In the genomic region with DNA sequence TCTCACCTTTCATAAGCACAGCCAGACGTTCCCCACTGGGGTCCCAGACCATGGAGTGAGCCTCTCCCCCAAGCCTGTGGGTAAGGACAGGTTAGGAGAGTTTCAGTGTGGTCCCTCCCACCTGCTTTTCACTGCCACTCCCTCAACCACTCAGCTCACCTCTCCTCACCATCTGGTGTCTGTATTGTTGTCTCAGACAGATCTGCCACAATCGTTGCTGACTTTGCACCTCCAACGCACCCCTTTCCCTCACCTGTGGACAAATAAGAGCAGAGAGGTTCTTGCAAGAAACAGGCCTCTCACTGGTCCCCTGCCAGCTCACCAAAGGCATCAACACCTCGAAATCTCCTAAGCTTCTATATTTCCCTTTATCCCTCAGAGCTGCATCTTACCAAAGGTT, we compare ENCODE assay signal across 1 cellular context.
TF ChIP-seq lines count a peak whose summit lies in the region.

No MANE protein-coding gene starts in this region.

TF ChIP-seq in HepG2, 621 proteins besides CTCF, POLR2A, EP300 and RAD21:
- TF ChIP-seq, protein P1, sequence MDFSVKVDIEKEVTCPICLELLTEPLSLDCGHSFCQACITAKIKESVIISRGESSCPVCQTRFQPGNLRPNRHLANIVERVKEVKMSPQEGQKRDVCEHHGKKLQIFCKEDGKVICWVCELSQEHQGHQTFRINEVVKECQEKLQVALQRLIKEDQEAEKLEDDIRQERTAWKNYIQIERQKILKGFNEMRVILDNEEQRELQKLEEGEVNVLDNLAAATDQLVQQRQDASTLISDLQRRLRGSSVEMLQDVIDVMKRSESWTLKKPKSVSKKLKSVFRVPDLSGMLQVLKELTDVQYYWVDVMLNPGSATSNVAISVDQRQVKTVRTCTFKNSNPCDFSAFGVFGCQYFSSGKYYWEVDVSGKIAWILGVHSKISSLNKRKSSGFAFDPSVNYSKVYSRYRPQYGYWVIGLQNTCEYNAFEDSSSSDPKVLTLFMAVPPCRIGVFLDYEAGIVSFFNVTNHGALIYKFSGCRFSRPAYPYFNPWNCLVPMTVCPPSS (IDR thresholded peaks at IDR 0.05), result no peak
- no peak for TF ChIP-seq AGO1 (IDR thresholded peaks at IDR 0.05; ENCODE audit: low read depth, low read length, poor library complexity, severe bottlenecking)
- no peak for TF ChIP-seq KAT7 (CRISPR knock-in tag; IDR thresholded peaks at IDR 0.05; ENCODE audit: borderline replicate concordance)
- TF ChIP-seq ZNF562 (CRISPR knock-in tag; IDR thresholded peaks at IDR 0.05; ENCODE audit: borderline replicate concordance), result no peak
- no peak for TF ChIP-seq TERF1 (CRISPR knock-in tag; IDR thresholded peaks at IDR 0.05)
- TF ChIP-seq TP53 (CRISPR knock-in tag; conservative IDR thresholded peaks at IDR 0.05), result no peak
- no peak for TF ChIP-seq HOXA7 (CRISPR knock-in tag; IDR thresholded peaks at IDR 0.05)
- TF ChIP-seq ZFY (CRISPR knock-in tag; IDR thresholded peaks at IDR 0.05), result no peak
- TF ChIP-seq TSC22D2 (CRISPR knock-in tag; IDR thresholded peaks at IDR 0.05; ENCODE audit: borderline replicate concordance), result no peak
- TF ChIP-seq PBX3 (CRISPR knock-in tag; IDR thresholded peaks at IDR 0.05; ENCODE audit: borderline replicate concordance), result no peak
- TF ChIP-seq, protein P2, sequence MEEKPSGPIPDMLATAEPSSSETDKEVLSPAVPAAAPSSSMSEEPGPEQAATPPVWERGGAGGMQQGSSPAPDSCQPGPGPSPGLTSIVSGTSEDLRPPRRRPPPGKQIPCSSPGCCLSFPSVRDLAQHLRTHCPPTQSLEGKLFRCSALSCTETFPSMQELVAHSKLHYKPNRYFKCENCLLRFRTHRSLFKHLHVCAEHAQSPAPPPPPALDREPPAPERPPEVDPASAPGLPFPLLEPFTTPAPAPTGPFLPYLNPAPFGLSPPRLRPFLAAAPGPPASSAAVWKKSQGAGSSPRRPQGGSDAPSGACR (CRISPR knock-in tag; IDR thresholded peaks at IDR 0.05), result no peak
- TF ChIP-seq, protein P3, sequence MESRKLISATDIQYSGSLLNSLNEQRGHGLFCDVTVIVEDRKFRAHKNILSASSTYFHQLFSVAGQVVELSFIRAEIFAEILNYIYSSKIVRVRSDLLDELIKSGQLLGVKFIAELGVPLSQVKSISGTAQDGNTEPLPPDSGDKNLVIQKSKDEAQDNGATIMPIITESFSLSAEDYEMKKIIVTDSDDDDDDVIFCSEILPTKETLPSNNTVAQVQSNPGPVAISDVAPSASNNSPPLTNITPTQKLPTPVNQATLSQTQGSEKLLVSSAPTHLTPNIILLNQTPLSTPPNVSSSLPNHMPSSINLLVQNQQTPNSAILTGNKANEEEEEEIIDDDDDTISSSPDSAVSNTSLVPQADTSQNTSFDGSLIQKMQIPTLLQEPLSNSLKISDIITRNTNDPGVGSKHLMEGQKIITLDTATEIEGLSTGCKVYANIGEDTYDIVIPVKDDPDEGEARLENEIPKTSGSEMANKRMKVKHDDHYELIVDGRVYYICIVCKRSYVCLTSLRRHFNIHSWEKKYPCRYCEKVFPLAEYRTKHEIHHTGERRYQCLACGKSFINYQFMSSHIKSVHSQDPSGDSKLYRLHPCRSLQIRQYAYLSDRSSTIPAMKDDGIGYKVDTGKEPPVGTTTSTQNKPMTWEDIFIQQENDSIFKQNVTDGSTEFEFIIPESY (CRISPR knock-in tag; IDR thresholded peaks at IDR 0.05), result no peak
- TF ChIP-seq ZNF776 (CRISPR knock-in tag; IDR thresholded peaks at IDR 0.05), result no peak
- no peak for TF ChIP-seq ERF (CRISPR knock-in tag; IDR thresholded peaks at IDR 0.05)
- no peak for TF ChIP-seq ZNF7 (CRISPR knock-in tag; IDR thresholded peaks at IDR 0.05)
- TF ChIP-seq HINFP (CRISPR knock-in tag; IDR thresholded peaks at IDR 0.05; ENCODE audit: low read depth), result no peak
- TF ChIP-seq ZNF547 (CRISPR knock-in tag; IDR thresholded peaks at IDR 0.05), result no peak
- TF ChIP-seq SIN3A (IDR thresholded peaks at IDR 0.05; ENCODE audit: borderline replicate concordance, low read depth, low read length), result no peak
